In the genomic region with DNA sequence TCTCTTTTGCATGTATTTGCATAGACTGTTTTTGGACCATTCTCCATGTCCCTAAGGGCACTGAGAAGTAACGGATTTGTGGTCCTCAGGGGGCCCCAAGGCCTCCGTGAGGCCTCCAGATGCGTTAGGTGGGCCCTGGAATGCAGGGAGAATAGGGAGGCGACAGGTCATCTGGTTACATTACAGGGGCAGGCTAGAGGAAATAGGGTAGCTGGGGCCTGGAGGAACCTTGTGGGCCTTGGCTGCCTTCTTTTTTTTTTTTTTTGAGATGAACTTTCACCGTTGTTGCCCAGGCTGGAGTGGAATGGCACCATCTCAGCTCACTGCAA, we compare ENCODE assay signal across 14 cellular contexts. TPM values are rescaled to one million over a fixed set of nuclear protein-coding genes. Genes with fewer than 3 reads are reported as not detected.
DNase-seq lines count a peak whose midpoint lies in the region; ATAC-seq, FAIRE-seq and TF ChIP-seq lines count a peak whose summit lies in the region.
"Had no signal": no experiment of that assay in that cellular context is flagged by ENCODE, and none has a peak within 500 bp of the region (broad histone marks: within the 10 kb centered on the region; RNA-seq: fewer than 3 reads in every experiment).

No MANE protein-coding gene starts in this region.

- H3K27me3 Mint-ChIP-seq in CD4-positive, CD25-positive, alpha-beta regulatory T cell, result no peaks in the 10 kb centered on the region
- no peaks in the 10 kb centered on the region for H3K27me3 Mint-ChIP-seq in activated naive CD8-positive, alpha-beta T cell
- no peaks in the 10 kb centered on the region for H3K27me3 Mint-ChIP-seq in naive thymus-derived CD8-positive, alpha-beta T cell

- no peak for DNase-seq in CD4-positive, CD25-positive, alpha-beta regulatory T cell
- DNase-seq in naive thymus-derived CD8-positive, alpha-beta T cell, result no peak
- DNase-seq in caudate nucleus (lab: John Stamatoyannopoulos, UW) (no peak), NCI-H2081 (lab: John Stamatoyannopoulos, UW) (no peak), GM12892 (ENCODE audit: insufficient read length) (no peak), right cardiac atrium (no peak)
- DNase-seq: activated gamma-delta T cell, NCI-H2029 treated with DMSO at 0.1 percent for 48 hours, testis had no signal

- no peak overlapping the region for H3K4me3 ChIP-seq in CD4-positive, CD25-positive, alpha-beta regulatory T cell (ENCODE audit: low read depth, low read length)
- H3K4me3 ChIP-seq in DOHH2 (ENCODE audit: low read length), result peak overlapping the region; percentile 58
- H3K4me3 ChIP-seq in right cardiac atrium (ENCODE audit: low read length), result no peak overlapping the region
- H3K4me3 ChIP-seq: esophagus muscularis mucosa, right atrium auricular region, testis had no signal

- no peak for TF ChIP-seq CTCF in DOHH2 (IDR thresholded peaks at IDR 0.05; ENCODE audit: low read depth, low read length, poor library complexity, severe bottlenecking)

- H3K9me2 ChIP-seq in DOHH2 (replicated peaks; ENCODE audit: control insufficient read depth, low read length), result no peaks in the 10 kb centered on the region

- 92% methylated on average over 5 of the region's 5 CpGs for WGBS in right cardiac atrium

- no peak overlapping the region for H3K27ac ChIP-seq in CD4-positive, CD25-positive, alpha-beta regulatory T cell (ENCODE audit: insufficient read depth, low read length, poor library complexity, severe bottlenecking)
- peak overlapping the region; percentile 60 for H3K27ac ChIP-seq in DOHH2 (ENCODE audit: low read depth, low read length)
- no peak overlapping the region for H3K27ac ChIP-seq in caudate nucleus (ENCODE audit: low read depth, low read length)
- no peak overlapping the region for H3K27ac ChIP-seq in right cardiac atrium (ENCODE audit: low read length)
- H3K27ac ChIP-seq: esophagus muscularis mucosa, right atrium auricular region, testis had no signal

- peaks cover 3% of the 10 kb centered on the region for H3K36me3 Mint-ChIP-seq in CD4-positive, CD25-positive, alpha-beta regulatory T cell
- no peaks in the 10 kb centered on the region for H3K36me3 Mint-ChIP-seq in activated naive CD8-positive, alpha-beta T cell
- no peaks in the 10 kb centered on the region for H3K36me3 Mint-ChIP-seq in naive thymus-derived CD8-positive, alpha-beta T cell

- H3K4me2 ChIP-seq in DOHH2 (ENCODE audit: low read length), result peak overlapping the region; percentile 73

- no peak for ATAC-seq in CD4-positive, CD25-positive, alpha-beta regulatory T cell (ENCODE audit: low read depth in 2 of 2)
- no peak for ATAC-seq in naive thymus-derived CD8-positive, alpha-beta T cell
- no peak for ATAC-seq in right cardiac atrium

- no peaks in the 10 kb centered on the region for H4K20me1 ChIP-seq in DOHH2 (ENCODE audit: control insufficient read depth, insufficient read depth, low read depth, low read length)

- H3K4me3 Mint-ChIP-seq in CD4-positive, CD25-positive, alpha-beta regulatory T cell, result no peak overlapping the region
- H3K4me3 Mint-ChIP-seq in activated naive CD8-positive, alpha-beta T cell, result peak overlapping the region; percentile 79
- peak overlapping the region in 7 of 10 donors; percentile 25 to 75 (median 64) for H3K4me3 Mint-ChIP-seq in naive thymus-derived CD8-positive, alpha-beta T cell

- H3K9me3 Mint-ChIP-seq in CD4-positive, CD25-positive, alpha-beta regulatory T cell, result no peaks in the 10 kb centered on the region
- H3K9me3 Mint-ChIP-seq in activated naive CD8-positive, alpha-beta T cell (ENCODE audit: low read depth), result no peaks in the 10 kb centered on the region
- H3K9me3 Mint-ChIP-seq in naive thymus-derived CD8-positive, alpha-beta T cell, result no peaks in the 10 kb centered on the region

- no peaks in the 10 kb centered on the region for H3K36me3 ChIP-seq in CD4-positive, CD25-positive, alpha-beta regulatory T cell (ENCODE audit: control insufficient read depth, insufficient read depth, low read length)
- no peaks in the 10 kb centered on the region for H3K36me3 ChIP-seq in DOHH2 (ENCODE audit: control insufficient read depth, low read length)
- H3K36me3 ChIP-seq: esophagus muscularis mucosa, right atrium auricular region had no signal

- intact Hi-C loops in right cardiac atrium (cut with DNase I), result no loop called here

- H3K4me1 ChIP-seq in CD4-positive, CD25-positive, alpha-beta regulatory T cell (ENCODE audit: control insufficient read depth, insufficient read depth, low read length, poor library complexity, severe bottlenecking), result peaks cover 54% of the 10 kb centered on the region
- H3K4me1 ChIP-seq in DOHH2 (ENCODE audit: control insufficient read depth, low read length) (peaks cover 88% of the 10 kb centered on the region), right cardiac atrium (ENCODE audit: control insufficient read depth, insufficient read depth, low read length) (no peaks in the 10 kb centered on the region)
- H3K4me1 ChIP-seq: esophagus muscularis mucosa, right atrium auricular region, testis had no signal

- FAIRE-seq in GM12892 (lab: Jason Lieb, UNC), result no peak
- FAIRE-seq: TTC549 had no signal

- H3F3A ChIP-seq in DOHH2 (ENCODE audit: control insufficient read depth, insufficient read depth), result peaks cover 6% of the 10 kb centered on the region

- H3K27ac Mint-ChIP-seq in CD4-positive, CD25-positive, alpha-beta regulatory T cell, result peak overlapping the region; percentile 95 to 98 (median 96)
- H3K27ac Mint-ChIP-seq in activated naive CD8-positive, alpha-beta T cell, result peak overlapping the region; percentile 96
- H3K27ac Mint-ChIP-seq in naive thymus-derived CD8-positive, alpha-beta T cell, result peak overlapping the region; percentile 80 to 96 (median 94)

- TF ChIP-seq POLR2A in GM12892 (IDR thresholded peaks at IDR 0.05; ENCODE audit: low read depth, low read length), result no peak

- H3K27me3 ChIP-seq in CD4-positive, CD25-positive, alpha-beta regulatory T cell (ENCODE audit: control insufficient read depth, insufficient read depth, low read length), result no peaks in the 10 kb centered on the region
- H3K27me3 ChIP-seq in DOHH2 (ENCODE audit: control insufficient read depth, low read length) (no peaks in the 10 kb centered on the region), right cardiac atrium (ENCODE audit: control insufficient read depth, insufficient read depth) (no peaks in the 10 kb centered on the region)
- H3K27me3 ChIP-seq: esophagus muscularis mucosa, right atrium auricular region, testis had no signal

- H3K79me2 ChIP-seq in DOHH2 (ENCODE audit: control insufficient read depth, low read length), result no peaks in the 10 kb centered on the region

- POLR2A ChIA-PET in naive thymus-derived CD8-positive, alpha-beta T cell (lab: Charles Lee), result interaction anchor here (0.7 to 25.6 kb wide), 5 partner anchors 21 to 70 kb away, joined by 3 to 883 read pairs (median 172); a partner anchor contains a TSS

- H3K9me3 ChIP-seq in CD4-positive, CD25-positive, alpha-beta regulatory T cell (ENCODE audit: control insufficient read depth in 2 of 2, low read length in 2 of 2), result no peaks in the 10 kb centered on the region
- H3K9me3 ChIP-seq in DOHH2 (ENCODE audit: control insufficient read depth, insufficient read depth, low read length) (no peaks in the 10 kb centered on the region), right cardiac atrium (ENCODE audit: control insufficient read depth, low read length) (no peaks in the 10 kb centered on the region)
- H3K9me3 ChIP-seq: esophagus muscularis mucosa, right atrium auricular region, testis had no signal

- H3K4me1 Mint-ChIP-seq in CD4-positive, CD25-positive, alpha-beta regulatory T cell, result peaks cover 5 to 65% (median 42%) of the 10 kb centered on the region in 4 donors
- H3K4me1 Mint-ChIP-seq in activated naive CD8-positive, alpha-beta T cell (ENCODE audit: low read depth), result peaks cover 59% of the 10 kb centered on the region
- peaks cover 45 to 77% (median 70%) of the 10 kb centered on the region in 4 donors for H3K4me1 Mint-ChIP-seq in naive thymus-derived CD8-positive, alpha-beta T cell

RNA-seq across cellular contexts. Expression of a gene that starts 28.9 kb away (rescaled TPM):
- total RNA-seq in CD4-positive, CD25-positive, alpha-beta regulatory T cell, result 874 TPM
- polyA plus RNA-seq in CD4-positive, CD25-positive, alpha-beta regulatory T cell, result 100 to 1,000 TPM; 119 to 155 (median 128) TPM
- total RNA-seq in naive thymus-derived CD8-positive, alpha-beta T cell, result 100 to 1,000 TPM; 264 to 274 TPM
- 100 to 1,000 TPM; 222 to 420 (median 390) TPM for polyA plus RNA-seq in naive thymus-derived CD8-positive, alpha-beta T cell
- polyA plus RNA-seq in GM12892 (2012; ENCODE audit: missing spikeins), result 17.0 TPM
- 10 to 100 TPM; 62.1 to 73.0 (median 68.1) TPM for total RNA-seq in right cardiac atrium
- 40.3 TPM for polyA plus RNA-seq in right cardiac atrium

Comparison
In these comparisons a context has a peak if more than half of its experiments do, and no peak if none do; other contexts are left out.
1. H3K4me3 Mint-ChIP-seq: peak in activated naive CD8-positive, alpha-beta T cell (single experiment) and naive thymus-derived CD8-positive, alpha-beta T cell (7 of 10); none in CD4-positive, CD25-positive, alpha-beta regulatory T cell (0 of 4).
2. Peak in every context shown above with its lines, with median percentiles within 50 percentile points of each other: H3K27ac Mint-ChIP-seq.